In genomic region chr2:73981081-73981968, GRCh38 we compare ENCODE assay signal across 8 cellular contexts. TPM values are rescaled to one million over a fixed set of nuclear protein-coding genes. Genes with fewer than 3 reads are reported as not detected.
A peak's percentile ranks its signal among the peaks of the same experiment; 100 is the strongest.
DNase-seq lines count a peak whose midpoint lies in the region; ATAC-seq and TF ChIP-seq lines count a peak whose summit lies in the region.

No MANE protein-coding gene starts in this region.

- H3K9me3 Mint-ChIP-seq in T-cell (no peaks in the 10 kb centered on the region), endodermal cell (no peaks in the 10 kb centered on the region)
- H3K9me3 Mint-ChIP-seq in natural killer cell treated with Interleukin-12 subunit alpha and Interleukin-12 subunit beta and Interleukin-15 and Interleukin-18, amount 100 ng/mL, for 72 hours = no peaks in the 10 kb centered on the region

- H3K27me3 Mint-ChIP-seq in T-cell = no peaks in the 10 kb centered on the region
- peaks cover 63% of the 10 kb centered on the region for H3K27me3 Mint-ChIP-seq in endodermal cell (ENCODE audit: insufficient read depth)
- peaks cover 25 to 30% of the 10 kb centered on the region in 2 donors for H3K27me3 Mint-ChIP-seq in natural killer cell treated with Interleukin-12 subunit alpha and Interleukin-12 subunit beta and Interleukin-15 and Interleukin-18, amount 100 ng/mL, for 72 hours

- H3K27ac ChIP-seq in endodermal cell (ENCODE audit: low read depth, low read length) = no peak overlapping the region

- POLR2A ChIA-PET in T-cell (lab: Charles Lee) = interaction anchor here in 1 of 2 donors (0.5 kb wide), 2 partner anchors 15 to 38 kb away, joined by 4 read pairs; no protein-coding TSS in a partner anchor

- no peaks in the 10 kb centered on the region for H3K36me3 Mint-ChIP-seq in T-cell
- peaks cover 2% of the 10 kb centered on the region for H3K36me3 Mint-ChIP-seq in endodermal cell (ENCODE audit: low read depth)
- no peaks in the 10 kb centered on the region for H3K36me3 Mint-ChIP-seq in natural killer cell treated with Interleukin-12 subunit alpha and Interleukin-12 subunit beta and Interleukin-15 and Interleukin-18, amount 100 ng/mL, for 72 hours

- H3K9me3 ChIP-seq in endodermal cell (ENCODE audit: control insufficient read depth, low read length) = no peaks in the 10 kb centered on the region

- peaks cover 68 to 69% (median 69%) of the 10 kb centered on the region in 3 donors for H3K4me1 Mint-ChIP-seq in T-cell
- H3K4me1 Mint-ChIP-seq in endodermal cell = peaks cover 30% of the 10 kb centered on the region
- peaks cover 46 to 53% of the 10 kb centered on the region in 2 donors for H3K4me1 Mint-ChIP-seq in natural killer cell treated with Interleukin-12 subunit alpha and Interleukin-12 subunit beta and Interleukin-15 and Interleukin-18, amount 100 ng/mL, for 72 hours (ENCODE audit: low read depth in 2 of 2)

- 8 to 9% methylated on average over 11 to 31 of the region's 31 CpGs for WGBS in endodermal cell (ENCODE audit: insufficient coverage in 1 of 2, insufficient read length in 1 of 2), 2 experiments

- peaks cover 2% of the 10 kb centered on the region for H3K36me3 ChIP-seq in endodermal cell (ENCODE audit: control insufficient read depth, insufficient read depth, low read length)

- CTCF ChIA-PET in T-cell (lab: Charles Lee) = interaction anchor here in 1 of 2 donors (0.7 kb wide), 1 partner anchor 45 kb away, joined by 3 read pairs; no protein-coding TSS in a partner anchor

- H3K4me3 ChIP-seq in endodermal cell (ENCODE audit: low read length) = peak overlapping the region; percentile 77

- H3K9ac ChIP-seq in endodermal cell (ENCODE audit: extremely low read depth, low read length, poor library complexity, severe bottlenecking) = peak overlapping the region; percentile 11

- peak overlapping the region in 1 of 2 donors; percentile 94 for H3K27ac Mint-ChIP-seq in T-cell
- H3K27ac Mint-ChIP-seq in endodermal cell = peak overlapping the region; percentile 28
- H3K27ac Mint-ChIP-seq in natural killer cell treated with Interleukin-12 subunit alpha and Interleukin-12 subunit beta and Interleukin-15 and Interleukin-18, amount 100 ng/mL, for 72 hours = no peak overlapping the region

- H3K4me3 Mint-ChIP-seq in T-cell (peak overlapping the region; percentile 59 to 65 (median 64)), endodermal cell (peak overlapping the region; percentile 62)
- peak overlapping the region; percentile 49 for H3K4me3 Mint-ChIP-seq in natural killer cell treated with Interleukin-12 subunit alpha and Interleukin-12 subunit beta and Interleukin-15 and Interleukin-18, amount 100 ng/mL, for 72 hours

- DNase-seq in NCI-H2081 (lab: John Stamatoyannopoulos, UW) (peak; percentile 36 to 63), NCI-H2081 treated with DMSO at 0.1 percent for 48 hours (lab: John Stamatoyannopoulos, UW) (no peak), T-cell (peak in 3 of 34 experiments; percentile 21 to 27 (median 24)), endodermal cell (peak; percentile 92), occipital lobe (lab: John Stamatoyannopoulos, UW) (no peak)
- no peak for DNase-seq in natural killer cell treated with Interleukin-12 subunit alpha and Interleukin-12 subunit beta and Interleukin-15 and Interleukin-18, amount 100 ng/mL, for 72 hours (ENCODE audit: low spot score)

- peaks cover 10% of the 10 kb centered on the region for H3K4me1 ChIP-seq in endodermal cell (ENCODE audit: control insufficient read depth, insufficient read depth, low read length)

- peak; percentile 35 for ATAC-seq in HG02852 (IDR thresholded peaks at IDR 0.05; ENCODE audit: unreplicated experiment)
- ATAC-seq in T-cell (replicated peaks in 1 of 4) = no peak
- ATAC-seq in natural killer cell treated with Interleukin-12 subunit alpha and Interleukin-12 subunit beta and Interleukin-15 and Interleukin-18, amount 100 ng/mL, for 72 hours = no peak
- no peak for ATAC-seq in HG03159 (IDR thresholded peaks at IDR 0.05; ENCODE audit: unreplicated experiment)

- peaks cover 9% of the 10 kb centered on the region for H3K27me3 ChIP-seq in endodermal cell (ENCODE audit: control insufficient read depth, insufficient read depth, low read length, poor library complexity, severe bottlenecking)

- TF ChIP-seq CTCF in endodermal cell (conservative IDR thresholded peaks at IDR 0.05) = no peak

RNA-seq across cellular contexts. Expression of gene TET3, which starts 3.4 kb away (rescaled TPM):
- total RNA-seq in T-cell (10 to 100 TPM; 22.5 to 32.2 (median 26.8) TPM), endodermal cell (10 to 100 TPM; 23.5 to 26.3 TPM), occipital lobe (20.9 TPM)
- 12.5 TPM for polyA plus RNA-seq in endodermal cell (2013, experiment 1 of 2)
- 12.4 TPM for polyA plus RNA-seq in endodermal cell (2013, experiment 2 of 2)
- total RNA-seq in natural killer cell treated with Interleukin-12 subunit alpha and Interleukin-12 subunit beta and Interleukin-15 and Interleukin-18, amount 100 ng/mL, for 72 hours = 10 to 100 TPM; 29.3 to 70.3 TPM

RNA-seq across cellular contexts. Expression of gene DGUOK, which starts 54.6 kb away (rescaled TPM):
- 10 to 100 TPM; 44.0 to 70.2 (median 62.5) TPM for total RNA-seq in T-cell
- 10 to 100 TPM; 61.1 to 85.2 TPM for total RNA-seq in endodermal cell
- polyA plus RNA-seq in endodermal cell (2013, experiment 1 of 2) = 121 TPM
- polyA plus RNA-seq in endodermal cell (2013, experiment 2 of 2) = 111 TPM
- 10 to 100 TPM; 87.1 to 92.6 TPM for total RNA-seq in natural killer cell treated with Interleukin-12 subunit alpha and Interleukin-12 subunit beta and Interleukin-15 and Interleukin-18, amount 100 ng/mL, for 72 hours
- 45.7 TPM for total RNA-seq in occipital lobe

Comparison
In these comparisons a context has a peak if more than half of its experiments do, and no peak if none do; other contexts are left out.
1. DNase-seq: peak in NCI-H2081 (2 of 2) and endodermal cell (single experiment); none in NCI-H2081 treated with DMSO at 0.1 percent for 48 hours (single experiment), natural killer cell treated with Interleukin-12 subunit alpha and Interleukin-12 subunit beta and Interleukin-15 and Interleukin-18, amount 100 ng/mL, for 72 hours (single experiment) and occipital lobe (single experiment).
2. Peak in every context shown above with its lines, with median percentiles within 50 percentile points of each other: H3K4me3 Mint-ChIP-seq.